ENCODE assay signal across 8 cellular contexts in genomic region chr11:72446929-72447753, GRCh38. TPM values are rescaled to one million over a fixed set of nuclear protein-coding genes. Genes with fewer than 3 reads are reported as not detected.
DNase-seq lines count a peak whose midpoint lies in the region; ATAC-seq, FAIRE-seq and TF ChIP-seq lines count a peak whose summit lies in the region.

No MANE protein-coding gene starts in this region.

- peak; percentile 90 for TF ChIP-seq CTCF in A673 (conservative IDR thresholded peaks at IDR 0.05; ENCODE audit: low read depth, low read length)
- peak; percentile 62 for TF ChIP-seq CTCF in GM12865 (IDR thresholded peaks at IDR 0.05; ENCODE audit: insufficient read depth, low read depth, low read length, missing control alignments)
- TF ChIP-seq CTCF in gastroesophageal sphincter (IDR thresholded peaks at IDR 0.05): peak; percentile 69 to 73 (median 72)

- FAIRE-seq in TTC549 (lab: Jason Lieb, UNC): peak; percentile 79

- POLR2A ChIA-PET in A673 (lab: Charles Lee; ENCODE audit: low non-redundant PET): no interaction called here

- no peak for TF ChIP-seq POLR2A in gastroesophageal sphincter (IDR thresholded peaks at IDR 0.05)

- no peaks in the 10 kb centered on the region for H3K4me1 ChIP-seq in A673 (ENCODE audit: insufficient read depth, low read length, poor library complexity, severe bottlenecking)
- no peaks in the 10 kb centered on the region for H3K4me1 ChIP-seq in gastroesophageal sphincter

- WGBS in gastroesophageal sphincter (ENCODE audit: low coverage in 1 of 2), 2 donors: 15 to 18% methylated on average over 4 of the region's 4 CpGs

- CTCF ChIA-PET in A673 (lab: Charles Lee): interaction anchor here (0.7 to 0.8 kb wide), 4 partner anchors 10 to 422 kb away, joined by 3 to 4 read pairs (median 3); no protein-coding TSS in a partner anchor

- H3K36me3 ChIP-seq in A673 (ENCODE audit: insufficient read depth, low read length, poor library complexity, severe bottlenecking) (no peaks in the 10 kb centered on the region), gastroesophageal sphincter (no peaks in the 10 kb centered on the region)

- BruUV-seq in A673 (replicated peaks; lab: Mats Ljungman, UMichigan): no TSS peak

- H3K27ac ChIP-seq in A673 (ENCODE audit: low read depth, low read length, poor library complexity, severe bottlenecking) (no peak overlapping the region), gastroesophageal sphincter (no peak overlapping the region)

- H3K27me3 ChIP-seq in A673 (replicated peaks; ENCODE audit: insufficient read depth, low read depth, low read length, poor library complexity) (no peaks in the 10 kb centered on the region), gastroesophageal sphincter (no peaks in the 10 kb centered on the region)

- H3K4me3 ChIP-seq in A673 (ENCODE audit: low read depth, low read length, poor library complexity, severe bottlenecking) (no peak overlapping the region), GM12865 (ENCODE audit: low read depth, low read length) (no peak overlapping the region), gastroesophageal sphincter (no peak overlapping the region)

- no peak for ATAC-seq in gastroesophageal sphincter
- no peak for ATAC-seq in GM21526 (IDR thresholded peaks at IDR 0.05; ENCODE audit: low FRiP score, unreplicated experiment)

- DNase-seq in A673 (ENCODE audit: low spot score) (peak; percentile 82), GM12865 (ENCODE audit: low read depth) (peak; percentile 51), NCI-H2029 treated with DMSO at 0.1 percent for 48 hours (lab: John Stamatoyannopoulos, UW) (peak; percentile 44), retina (peak; percentile 33)
- DNase-seq in stimulated activated CD4-positive, alpha-beta T cell treated with anti-CD3 and anti-CD28 coated beads, Interleukin-15, amount 100 ng/mL, for 24 hours: no peak

- no peak for TF ChIP-seq EP300 in gastroesophageal sphincter (IDR thresholded peaks at IDR 0.05)

- intact Hi-C loops in A673 (cut with micrococcal nuclease; ENCODE audit: unreplicated experiment): loop anchor here (5.0 kb wide), 1 partner anchor 420 kb away; no protein-coding TSS in a partner anchor

- peaks cover 4% of the 10 kb centered on the region for H3K9me3 ChIP-seq in A673 (ENCODE audit: low read depth, low read length, poor library complexity, severe bottlenecking)
- no peaks in the 10 kb centered on the region for H3K9me3 ChIP-seq in gastroesophageal sphincter

RNA-seq across cellular contexts. Expression of gene CLPB, which starts 12.8 kb away (rescaled TPM):
- total RNA-seq in A673 (2021) (38.1 and 40.1 TPM in 2 replicates), gastroesophageal sphincter (10 to 100 TPM; 19.4 to 30.4 (median 23.4) TPM)
